In genomic region chr9:133956520-133957076, GRCh38 we compare ENCODE assay signal across 9 cellular contexts. TPM values are rescaled to one million over a fixed set of nuclear protein-coding genes. Genes with fewer than 3 reads are reported as not detected.
DNase-seq lines count a peak whose midpoint lies in the region; TF ChIP-seq lines count a peak whose summit lies in the region.
"Had no signal": no experiment of that assay in that cellular context is flagged by ENCODE, and none has a peak within 500 bp of the region (broad histone marks: within the 10 kb centered on the region; RNA-seq: fewer than 3 reads in every experiment).

No MANE protein-coding gene starts in this region.

- POLR2A ChIA-PET in CD8-positive, alpha-beta memory T cell (lab: Charles Lee) = no interaction called here

- H3K4me3 Mint-ChIP-seq in CD8-positive, alpha-beta memory T cell = peak overlapping the region in 6 of 7 donors; percentile 15 to 67 (median 48)

- H3K9me3 ChIP-seq in CD8-positive, alpha-beta memory T cell (ENCODE audit: low read length) = no peaks in the 10 kb centered on the region
- H3K9me3 ChIP-seq in Peyer's patch = no peaks in the 10 kb centered on the region
- no peaks in the 10 kb centered on the region for H3K9me3 ChIP-seq in neuron (ENCODE audit: low read length)

- no peaks in the 10 kb centered on the region for H3K36me3 ChIP-seq in CD8-positive, alpha-beta memory T cell (ENCODE audit: insufficient read depth, low read length)
- peaks cover 0 to 1% (median 0%) of the 10 kb centered on the region in 3 donors for H3K36me3 ChIP-seq in Peyer's patch
- no peaks in the 10 kb centered on the region for H3K36me3 ChIP-seq in neuron (ENCODE audit: insufficient read depth, low read length)

- TF ChIP-seq POLR2A in Peyer's patch (IDR thresholded peaks at IDR 0.05) = no peak

- DNase-seq in CD8-positive, alpha-beta memory T cell = peak in 1 of 5 donors; percentile 36
- DNase-seq in Peyer's patch (peak in 1 of 3 donors; percentile 54), fibroblast of peridontal ligament (ENCODE audit: extremely low read depth) (peak; percentile 46), ureter (ENCODE audit: low spot score) (no peak), RPMI8226 (no peak), NK-92 (lab: John Stamatoyannopoulos, UW; ENCODE audit: unreplicated experiment) (no peak)
- no peak for DNase-seq in stimulated activated CD4-positive, alpha-beta T cell treated with anti-CD3 and anti-CD28 coated beads, Interleukin-2, amount 100 ng/mL, for 48 hours
- DNase-seq: activated effector memory CD4-positive, alpha-beta T cell treated with Interleukin-2 at 50 U/mL for 16 hours had no signal

- no peaks in the 10 kb centered on the region for H3K9me3 Mint-ChIP-seq in CD8-positive, alpha-beta memory T cell

- peak overlapping the region in 5 of 8 donors; percentile 27 to 77 (median 69) for H3K27ac Mint-ChIP-seq in CD8-positive, alpha-beta memory T cell

- CTCF ChIA-PET in CD8-positive, alpha-beta memory T cell (lab: Charles Lee) = interaction anchor here (1.7 kb wide), 1 partner anchor 37 kb away, joined by 4 read pairs; no protein-coding TSS in a partner anchor

- peaks cover 2 to 9% of the 10 kb centered on the region in 2 donors for H3K27me3 Mint-ChIP-seq in CD8-positive, alpha-beta memory T cell

- no peaks in the 10 kb centered on the region for H3K27me3 ChIP-seq in CD8-positive, alpha-beta memory T cell (ENCODE audit: insufficient read depth, low read length, poor library complexity, severe bottlenecking)
- no peaks in the 10 kb centered on the region for H3K27me3 ChIP-seq in Peyer's patch
- H3K27me3 ChIP-seq in neuron (ENCODE audit: insufficient read depth, low read length) = no peaks in the 10 kb centered on the region

- H3K4me3 ChIP-seq in CD8-positive, alpha-beta memory T cell (ENCODE audit: low read length) = no peak overlapping the region
- peak overlapping the region in 1 of 4 donors; percentile 12 for H3K4me3 ChIP-seq in Peyer's patch
- H3K4me3 ChIP-seq in neuron (ENCODE audit: low read length) = peak overlapping the region; percentile 12

- peaks cover 11 to 17% (median 16%) of the 10 kb centered on the region in 3 donors for H3K4me1 Mint-ChIP-seq in CD8-positive, alpha-beta memory T cell

- no peaks in the 10 kb centered on the region for H3K4me1 ChIP-seq in CD8-positive, alpha-beta memory T cell (ENCODE audit: insufficient read depth, low read length)
- peaks cover 0 to 61% (median 45%) of the 10 kb centered on the region in 4 donors for H3K4me1 ChIP-seq in Peyer's patch
- peaks cover 53% of the 10 kb centered on the region for H3K4me1 ChIP-seq in neuron (ENCODE audit: insufficient read depth, low read length)

- no peak overlapping the region for H3K27ac ChIP-seq in CD8-positive, alpha-beta memory T cell (ENCODE audit: low read depth, low read length)
- H3K27ac ChIP-seq in Peyer's patch = peak overlapping the region in 3 of 4 donors; percentile 23 to 84 (median 33)

- H3K36me3 Mint-ChIP-seq in CD8-positive, alpha-beta memory T cell = no peaks in the 10 kb centered on the region

- no peak for TF ChIP-seq CTCF in Peyer's patch (IDR thresholded peaks at IDR 0.05)

- H2AFZ ChIP-seq in neuron (ENCODE audit: low read depth, low read length) = no peak overlapping the region

RNA-seq across cellular contexts. Expression of gene VAV2, which starts 35.5 kb away (rescaled TPM):
- total RNA-seq in CD8-positive, alpha-beta memory T cell = 1 to 10 TPM; 6.0 to 7.6 TPM
- 1.1 TPM for polyA plus RNA-seq in CD8-positive, alpha-beta memory T cell
- total RNA-seq in Peyer's patch = 10 to 100 TPM; 47.9 to 61.8 (median 58.9) TPM
- 38.9 TPM for total RNA-seq in ureter
